In the genomic region with DNA sequence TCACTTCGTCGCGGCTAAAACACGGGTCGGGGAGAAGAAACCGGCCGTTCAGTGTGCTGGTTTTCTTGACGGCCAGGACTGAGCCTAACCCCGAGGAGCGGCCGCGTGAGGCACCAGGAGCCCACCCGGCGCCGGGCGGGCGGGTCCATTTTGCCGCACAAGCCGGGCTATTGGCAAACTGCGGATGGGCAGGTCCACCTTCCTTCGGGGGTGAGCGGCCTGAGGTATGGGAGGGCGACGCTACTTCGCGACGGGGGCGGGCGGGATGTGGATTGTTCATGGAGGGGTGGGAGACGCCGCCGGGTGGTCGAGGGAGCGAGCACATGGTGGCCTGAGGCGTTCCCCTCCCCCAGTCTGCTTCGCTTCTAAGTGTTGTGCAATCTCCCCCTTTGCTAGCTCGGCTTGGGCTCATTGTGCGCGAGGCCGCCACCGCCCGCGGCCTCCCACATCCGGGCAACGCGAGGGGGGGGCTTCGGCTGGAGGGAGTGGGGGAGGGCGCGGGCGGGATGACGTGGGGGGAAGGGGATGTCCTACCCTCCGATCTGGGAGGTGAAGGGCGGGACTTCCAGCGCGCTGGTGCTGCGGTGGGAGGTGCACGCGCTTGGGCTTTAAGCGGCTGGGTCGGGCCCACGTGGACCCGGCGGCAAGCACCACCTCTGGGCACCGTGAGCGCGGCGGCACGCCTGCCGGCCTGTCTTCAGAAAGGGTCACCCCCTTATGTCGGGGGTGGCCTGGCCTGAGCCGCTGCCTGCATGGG, we compare ENCODE assay signal across 8 cellular contexts. TPM values are rescaled to one million over a fixed set of nuclear protein-coding genes. Genes with fewer than 3 reads are reported as not detected.
DNase-seq lines count a peak whose midpoint lies in the region; ATAC-seq, FAIRE-seq and TF ChIP-seq lines count a peak whose summit lies in the region.

No MANE protein-coding gene starts in this region.

- H3K79me2 ChIP-seq in keratinocyte (ENCODE audit: control insufficient read depth, insufficient read depth, low read length): peaks cover 59% of the 10 kb centered on the region

- peaks cover 52% of the 10 kb centered on the region for H3K4me1 ChIP-seq in BLaER1
- peaks cover 33% of the 10 kb centered on the region for H3K4me1 ChIP-seq in keratinocyte (ENCODE audit: control insufficient read depth, extremely low read depth, insufficient read depth, low read length)

- no peak overlapping the region for H2AFZ ChIP-seq in keratinocyte (ENCODE audit: control insufficient read depth, low read length)

- H3K9me1 ChIP-seq in keratinocyte (ENCODE audit: control insufficient read depth, extremely low read depth, insufficient read depth, low read length): no peaks in the 10 kb centered on the region

- no peaks in the 10 kb centered on the region for H3K27me3 ChIP-seq in BLaER1
- no peaks in the 10 kb centered on the region for H3K27me3 ChIP-seq in keratinocyte (ENCODE audit: control insufficient read depth, extremely low read depth, insufficient read depth, low read length)

- H3K27ac ChIP-seq in BLaER1: peak overlapping the region; percentile 100
- peak overlapping the region; percentile 93 for H3K27ac ChIP-seq in keratinocyte (ENCODE audit: control insufficient read depth, insufficient read depth, low read length)

- H4K20me1 ChIP-seq in BLaER1 (peaks cover 57% of the 10 kb centered on the region), keratinocyte (ENCODE audit: control insufficient read depth, extremely low read depth, insufficient read depth, low read length) (peaks cover 45% of the 10 kb centered on the region)

- peak in 1 of 3 experiments; percentile 7 for TF ChIP-seq CTCF in keratinocyte (optimal IDR thresholded peaks at IDR 0.05 in 1 of 3, IDR thresholded peaks at IDR 0.05 in 1 of 3, conservative IDR thresholded peaks at IDR 0.05 in 1 of 3; ENCODE audit: extremely low read depth in 1 of 3, insufficient read depth in 2 of 3, low read length in 3 of 3)

- H3K9me3 ChIP-seq in BLaER1 (no peaks in the 10 kb centered on the region), keratinocyte (ENCODE audit: control insufficient read depth, low read depth, low read length) (no peaks in the 10 kb centered on the region)

- peak overlapping the region; percentile 100 for H3K4me3 ChIP-seq in BLaER1
- H3K4me3 ChIP-seq in keratinocyte (ENCODE audit: control insufficient read depth in 2 of 3, extremely low read depth in 1 of 3, insufficient read depth in 2 of 3, low read depth in 1 of 3, low read length in 3 of 3): peak overlapping the region; percentile 85 to 96 (median 91)

- H3K9ac ChIP-seq in BLaER1: peak overlapping the region; percentile 100
- H3K9ac ChIP-seq in keratinocyte (ENCODE audit: control insufficient read depth, extremely low read depth, insufficient read depth, low read length): peak overlapping the region; percentile 98

- ATAC-seq in GM21717 (IDR thresholded peaks at IDR 0.05; ENCODE audit: unreplicated experiment) (peak; percentile 5), HG02870 (IDR thresholded peaks at IDR 0.05; ENCODE audit: unreplicated experiment) (no peak)

- DNase-seq in NCI-H2196 treated with DMSO at 0.1 percent for 48 hours (lab: John Stamatoyannopoulos, UW; ENCODE audit: unreplicated experiment) (peak; percentile 59), keratinocyte (ENCODE audit: low read depth, low spot score) (no peak)
- DNase-seq in activated CD4-positive, CD25-positive, alpha-beta regulatory T cell treated with anti-CD3 and anti-CD28 coated beads, Interleukin-2, amount 50 U/mL, for 16 hours (ENCODE audit: low read depth, low spot score): peak; percentile 83
- DNase-seq in central memory CD4-positive, alpha-beta T cell: peak; percentile 89
- peak; percentile 79 to 84 for DNase-seq in stimulated activated CD4-positive, alpha-beta T cell treated with anti-CD3 and anti-CD28 coated beads, Interleukin-12 subunit alpha, Interleukin-12 subunit beta, amount 100 ng/mL, for 24 hours (ENCODE audit: low read depth in 2 of 2)

- H3K36me3 ChIP-seq in BLaER1: peaks cover 78% of the 10 kb centered on the region
- peaks cover 46 to 64% of the 10 kb centered on the region in 2 experiments for H3K36me3 ChIP-seq in keratinocyte (ENCODE audit: control insufficient read depth in 2 of 2, extremely low read depth in 1 of 2, insufficient read depth in 2 of 2, low read length in 2 of 2)

- dilution Hi-C loops in keratinocyte (cut with MboI; ENCODE audit: extremely low pct_ligation_motif_present, low sequenced_read_pairs): no loop called here

- no peak for FAIRE-seq in keratinocyte (lab: Jason Lieb, UNC)

- H3K4me2 ChIP-seq in BLaER1 (peak overlapping the region; percentile 98), keratinocyte (ENCODE audit: control insufficient read depth, extremely low read depth, insufficient read depth, low read depth, low read length) (peak overlapping the region; percentile 88)

RNA-seq across cellular contexts. Expression of gene CD68, which starts 5.9 kb away (rescaled TPM):
- 12.2 to 26.6 TPM (median 14.0 TPM) in 3 replicates for polyA plus RNA-seq in keratinocyte
- polyA plus RNA-seq in keratinocyte (2011; ENCODE audit: low read depth): 17.3 TPM
- 8.8 and 11.4 TPM in 2 replicates for polyA plus RNA-seq in keratinocyte (2011; cell fraction: cytosol; rRNA removed)
- 2.3 and 4.7 TPM in 2 replicates for polyA plus RNA-seq in keratinocyte (2011; cell fraction: nucleus; rRNA removed)
- 7.8 and 37.6 TPM in 2 replicates for polyA plus RNA-seq in keratinocyte (2012; ENCODE audit: low replicate concordance)
- 9.5 to 21.7 TPM (median 16.4 TPM) in 3 replicates for polyA minus RNA-seq in keratinocyte
- 4.0 TPM for polyA minus RNA-seq in keratinocyte (2011; cell fraction: cytosol; rRNA and poly(A)+ RNA removed)
- 1.9 and 2.1 TPM in 2 replicates for polyA minus RNA-seq in keratinocyte (2011; cell fraction: nucleus; rRNA and poly(A)+ RNA removed)

RNA-seq across cellular contexts. Expression of gene MPDU1, which starts 10.2 kb away (rescaled TPM):
- 57.8 to 71.5 TPM (median 63.0 TPM) in 3 replicates for polyA plus RNA-seq in keratinocyte
- polyA plus RNA-seq in keratinocyte (2011; ENCODE audit: low read depth): 4.6 TPM
- 34.9 and 50.7 TPM in 2 replicates for polyA plus RNA-seq in keratinocyte (2011; cell fraction: cytosol; rRNA removed)
- polyA plus RNA-seq in keratinocyte (2011; cell fraction: nucleus; rRNA removed): 59.1 and 75.4 TPM in 2 replicates
- 32.9 and 34.3 TPM in 2 replicates for polyA plus RNA-seq in keratinocyte (2012; ENCODE audit: low replicate concordance)
- 56.7 to 87.7 TPM (median 77.3 TPM) in 3 replicates for polyA minus RNA-seq in keratinocyte
- polyA minus RNA-seq in keratinocyte (2011; cell fraction: cytosol; rRNA and poly(A)+ RNA removed): 35.3 TPM
- polyA minus RNA-seq in keratinocyte (2011; cell fraction: nucleus; rRNA and poly(A)+ RNA removed): 21.5 and 22.4 TPM in 2 replicates

RNA-seq across cellular contexts. Expression of gene SENP3, which starts 11.8 kb away (rescaled TPM):
- polyA plus RNA-seq in keratinocyte: 98.9 to 110 TPM (median 99.1 TPM) in 3 replicates
- polyA plus RNA-seq in keratinocyte (2011; ENCODE audit: low read depth): 15.9 TPM
- polyA plus RNA-seq in keratinocyte (2011; cell fraction: cytosol; rRNA removed): 90.1 and 106 TPM in 2 replicates
- polyA plus RNA-seq in keratinocyte (2011; cell fraction: nucleus; rRNA removed): 72.1 TPM in 2 replicates
- polyA plus RNA-seq in keratinocyte (2012; ENCODE audit: low replicate concordance): 37.4 and 53.9 TPM in 2 replicates
- 85.2 to 96.9 TPM (median 89.1 TPM) in 3 replicates for polyA minus RNA-seq in keratinocyte
- polyA minus RNA-seq in keratinocyte (2011; cell fraction: cytosol; rRNA and poly(A)+ RNA removed): 71.0 TPM
- 19.2 and 31.1 TPM in 2 replicates for polyA minus RNA-seq in keratinocyte (2011; cell fraction: nucleus; rRNA and poly(A)+ RNA removed)

RNA-seq across cellular contexts. Expression of gene TNFSF13, which starts 15.0 kb away (rescaled TPM):
- polyA plus RNA-seq in keratinocyte: 2.4 to 5.7 TPM (median 3.9 TPM) in 3 replicates
- 0.65 TPM for polyA plus RNA-seq in keratinocyte (2011; ENCODE audit: low read depth)
- 3.8 and 4.2 TPM in 2 replicates for polyA plus RNA-seq in keratinocyte (2011; cell fraction: cytosol; rRNA removed)
- 6.0 and 6.1 TPM in 2 replicates for polyA plus RNA-seq in keratinocyte (2011; cell fraction: nucleus; rRNA removed)
- 3.6 and 6.1 TPM in 2 replicates for polyA plus RNA-seq in keratinocyte (2012; ENCODE audit: low replicate concordance)
- polyA minus RNA-seq in keratinocyte: 1.8 to 3.0 TPM (median 2.2 TPM) in 3 replicates
- polyA minus RNA-seq in keratinocyte (2011; cell fraction: cytosol; rRNA and poly(A)+ RNA removed): 2.1 TPM
- polyA minus RNA-seq in keratinocyte (2011; cell fraction: nucleus; rRNA and poly(A)+ RNA removed): 2.2 and 3.6 TPM in 2 replicates

RNA-seq across cellular contexts. Expression of gene SOX15, which starts 16.4 kb away (rescaled TPM):
- polyA plus RNA-seq in keratinocyte: 85.7 to 111 TPM (median 86.2 TPM) in 3 replicates
- polyA plus RNA-seq in keratinocyte (2011; ENCODE audit: low read depth): 21.8 TPM
- polyA plus RNA-seq in keratinocyte (2011; cell fraction: cytosol; rRNA removed): 60.4 and 130 TPM in 2 replicates
- 100.0 and 127 TPM in 2 replicates for polyA plus RNA-seq in keratinocyte (2011; cell fraction: nucleus; rRNA removed)
- 93.4 and 183 TPM in 2 replicates for polyA plus RNA-seq in keratinocyte (2012; ENCODE audit: low replicate concordance)
- polyA minus RNA-seq in keratinocyte: 38.9 to 110 TPM (median 44.2 TPM) in 3 replicates
- 177 TPM for polyA minus RNA-seq in keratinocyte (2011; cell fraction: cytosol; rRNA and poly(A)+ RNA removed)
- polyA minus RNA-seq in keratinocyte (2011; cell fraction: nucleus; rRNA and poly(A)+ RNA removed): 83.3 and 86.1 TPM in 2 replicates
